In genomic region chr19:38134538-38135149, GRCh38 we compare ENCODE assay signal across 8 cellular contexts.
DNase-seq lines count a peak whose midpoint lies in the region; ATAC-seq and TF ChIP-seq lines count a peak whose summit lies in the region.

No MANE protein-coding gene starts in this region.

- no peaks in the 10 kb centered on the region for H3K79me1 ChIP-seq in neuronal stem cell (ENCODE audit: low read depth, low read length)

- no peak overlapping the region for H2AFZ ChIP-seq in neuronal stem cell (ENCODE audit: low read length)

- peak; percentile 41 for DNase-seq in CD1c-positive myeloid dendritic cell (ENCODE audit: extremely low spot score)
- DNase-seq in GM13976 (ENCODE audit: low spot score), result peak; percentile 62
- peak; percentile 22 for DNase-seq in RKO (ENCODE audit: low spot score)
- DNase-seq in effector memory CD8-positive, alpha-beta T cell, result peak; percentile 11 to 23 (median 15)
- peak; percentile 49 for DNase-seq in neuronal stem cell (ENCODE audit: low spot score)
- DNase-seq in tibial artery, result no peak
- no peak for DNase-seq in globus pallidus (ENCODE audit: low spot score)

- H3K36me3 Mint-ChIP-seq in effector memory CD8-positive, alpha-beta T cell (ENCODE audit: insufficient read depth), result no peaks in the 10 kb centered on the region

- H3K4me1 ChIP-seq in neuronal stem cell (ENCODE audit: control insufficient read depth in 2 of 2, insufficient read depth in 1 of 2, low read depth in 1 of 2, low read length in 2 of 2) (peaks cover 0 to 11% of the 10 kb centered on the region in 2 donors), tibial artery (no peaks in the 10 kb centered on the region)

- no peaks in the 10 kb centered on the region for H3K9me3 Mint-ChIP-seq in effector memory CD8-positive, alpha-beta T cell

- in situ Hi-C loops in GM13976 (cut with MboI; ENCODE audit: low sequenced_read_pairs, unreplicated experiment), result no loop called here

- no peak overlapping the region for H2BK12ac ChIP-seq in neuronal stem cell (ENCODE audit: low read length)

- no CpG with 5 or more reads among the region's 14 CpGs for WGBS in neuronal stem cell (ENCODE audit: extremely low coverage in 2 of 2, insufficient read length in 2 of 2, insufficient replicate concordance in 1 of 2), 2 donors

- ATAC-seq in effector memory CD8-positive, alpha-beta T cell (replicated peaks), result no peak
- no peak for ATAC-seq in GM19023 (IDR thresholded peaks at IDR 0.05; ENCODE audit: unreplicated experiment)

- no peak overlapping the region for H2BK5ac ChIP-seq in neuronal stem cell (ENCODE audit: low read length)

- peaks cover 0 to under 1% of the 10 kb centered on the region in 2 donors for H3K4me1 Mint-ChIP-seq in effector memory CD8-positive, alpha-beta T cell (ENCODE audit: low read depth in 2 of 2)

- H3K9ac ChIP-seq in neuronal stem cell (ENCODE audit: low read depth, low read length, poor library complexity), result no peak overlapping the region

- no peak overlapping the region for H2BK120ac ChIP-seq in neuronal stem cell (ENCODE audit: low read depth, low read length)

- H3K9me3 ChIP-seq in neuronal stem cell (replicated peaks in 1 of 2; ENCODE audit: control insufficient read depth in 2 of 2, insufficient read depth in 1 of 2, low read depth in 1 of 2, low read length in 2 of 2) (no peaks in the 10 kb centered on the region), tibial artery (no peaks in the 10 kb centered on the region)

- no peak overlapping the region for H3K27ac Mint-ChIP-seq in effector memory CD8-positive, alpha-beta T cell

- H3K27ac ChIP-seq in neuronal stem cell (replicated peaks; ENCODE audit: low read length), result no peak overlapping the region
- H3K27ac ChIP-seq in tibial artery, result no peak overlapping the region

- no peaks in the 10 kb centered on the region for H3K27me3 ChIP-seq in neuronal stem cell (ENCODE audit: control insufficient read depth in 3 of 3, insufficient read depth in 3 of 3, low read depth in 1 of 3, low read length in 3 of 3)
- H3K27me3 ChIP-seq in tibial artery, result no peaks in the 10 kb centered on the region

- no peak overlapping the region for H4K8ac ChIP-seq in neuronal stem cell (ENCODE audit: low read depth, low read length)

- no peak overlapping the region for H3K4me3 Mint-ChIP-seq in effector memory CD8-positive, alpha-beta T cell

- H3K4me2 ChIP-seq in neuronal stem cell (ENCODE audit: insufficient read depth, low read length, poor library complexity, severe bottlenecking), result no peak overlapping the region

- no peak overlapping the region for H4K91ac ChIP-seq in neuronal stem cell (ENCODE audit: low read depth, low read length, poor library complexity)

- H3K4ac ChIP-seq in neuronal stem cell (ENCODE audit: low read length), result no peak overlapping the region

- no peak overlapping the region for H3K23ac ChIP-seq in neuronal stem cell (ENCODE audit: low read depth, low read length, poor library complexity)

- intact Hi-C loops in tibial artery (cut with DNase I; ENCODE audit: low total_unique reads), result no loop called here

- no peak overlapping the region for H3K14ac ChIP-seq in neuronal stem cell (ENCODE audit: low read length)

- peak; percentile 11 for TF ChIP-seq CTCF in GM13976 (IDR thresholded peaks at IDR 0.05; ENCODE audit: borderline replicate concordance, control extremely low read depth, extremely low read depth, insufficient read depth, missing control alignments)
- TF ChIP-seq CTCF in tibial artery (IDR thresholded peaks at IDR 0.05), result peak in 1 of 2 experiments; percentile 18

- H3K18ac ChIP-seq in neuronal stem cell (ENCODE audit: low read length), result no peak overlapping the region

- H2BK15ac ChIP-seq in neuronal stem cell (ENCODE audit: low read length), result no peak overlapping the region

- peaks cover 7 to 28% of the 10 kb centered on the region in 2 donors for H3K36me3 ChIP-seq in neuronal stem cell (replicated peaks in 1 of 2; ENCODE audit: control insufficient read depth in 2 of 2, insufficient read depth in 2 of 2, low read length in 2 of 2)
- peaks cover 0 to 41% (median 8%) of the 10 kb centered on the region in 3 donors for H3K36me3 ChIP-seq in tibial artery

- no peaks in the 10 kb centered on the region for H3K27me3 Mint-ChIP-seq in effector memory CD8-positive, alpha-beta T cell

- no peak overlapping the region for H3K4me3 ChIP-seq in neuronal stem cell (ENCODE audit: low read length in 2 of 2)
- H3K4me3 ChIP-seq in tibial artery, result no peak overlapping the region

- no peak overlapping the region for H2AK5ac ChIP-seq in neuronal stem cell (ENCODE audit: low read depth, low read length)

Comparison
In these comparisons a context has a peak if more than half of its experiments do, and no peak if none do; other contexts are left out.
1. DNase-seq: peak in CD1c-positive myeloid dendritic cell (single experiment), GM13976 (single experiment), RKO (single experiment), effector memory CD8-positive, alpha-beta T cell (3 of 3) and neuronal stem cell (single experiment); none in tibial artery (0 of 2) and globus pallidus (single experiment).